11 cellular contexts compared by ENCODE assay signal in genomic region chr9:132744881-132745761, GRCh38.
DNase-seq lines count a peak whose midpoint lies in the region; ATAC-seq and TF ChIP-seq lines count a peak whose summit lies in the region.
"Had no signal": no experiment of that assay in that cellular context is flagged by ENCODE, and none has a peak within 500 bp of the region (broad histone marks: within the 10 kb centered on the region; RNA-seq: fewer than 3 reads in every experiment).

No MANE protein-coding gene starts in this region.

- H3K27ac Mint-ChIP-seq in progenitor cell of endocrine pancreas: no peak overlapping the region
- H3K27ac Mint-ChIP-seq: activated naive CD4-positive, alpha-beta T cell treated with anti-CD3 and anti-CD28 coated beads, Interleukin-2, amount 10 ng/mL, durations not matched to agents 7 days and 5 days had no signal

- H3K4me2 ChIP-seq in SK-N-SH: no peak overlapping the region

- peak; percentile 7 for DNase-seq in SK-N-SH
- peak; percentile 57 for DNase-seq in NCI-H748 treated with DMSO at 0.1 percent for 48 hours (lab: John Stamatoyannopoulos, UW)
- DNase-seq in left cardiac atrium: no peak
- no peak for DNase-seq in progenitor cell of endocrine pancreas (ENCODE audit: low spot score, unreplicated experiment)
- no peak for DNase-seq in GM10248 (ENCODE audit: extremely low spot score)
- no peak for DNase-seq in anterior cingulate cortex (lab: John Stamatoyannopoulos, UW)
- DNase-seq: ACHN; activated naive CD4-positive, alpha-beta T cell treated with anti-CD3 and anti-CD28 coated beads, Interleukin-2, amount 10 ng/mL, durations not matched to agents 7 days and 5 days; stimulated activated CD4-positive, alpha-beta T cell treated with anti-CD3 and anti-CD28 coated beads, Interleukin-1b, Interleukin-23, amount 100 ng/mL, for 48 hours had no signal

- H3K27me3 ChIP-seq in SK-N-SH (ENCODE audit: insufficient read depth): no peaks in the 10 kb centered on the region; the same call in 1 of the 2 replicates

- H3K9me3 Mint-ChIP-seq in progenitor cell of endocrine pancreas (ENCODE audit: low read depth): no peaks in the 10 kb centered on the region
- H3K9me3 Mint-ChIP-seq: activated naive CD4-positive, alpha-beta T cell treated with anti-CD3 and anti-CD28 coated beads, Interleukin-2, amount 10 ng/mL, durations not matched to agents 7 days and 5 days had no signal

- no peaks in the 10 kb centered on the region for H4K20me1 ChIP-seq in SK-N-SH (ENCODE audit: insufficient read depth)

- ATAC-seq in SK-N-SH treated with all-trans-retinoic acid at 6 μM for 48 hours: no peak
- ATAC-seq in left cardiac atrium: peak; percentile 25 to 30
- ATAC-seq in HG02610 (IDR thresholded peaks at IDR 0.05; ENCODE audit: unreplicated experiment): no peak

- H3K4me3 ChIP-seq in SK-N-SH (ENCODE audit: low read depth in 2 of 2, low read length in 1 of 2): no peak overlapping the region

- no peak overlapping the region for H2AFZ ChIP-seq in SK-N-SH (ENCODE audit: low read depth)

- H3K36me3 Mint-ChIP-seq in progenitor cell of endocrine pancreas (ENCODE audit: insufficient read depth): peaks cover 1% of the 10 kb centered on the region
- H3K36me3 Mint-ChIP-seq: activated naive CD4-positive, alpha-beta T cell treated with anti-CD3 and anti-CD28 coated beads, Interleukin-2, amount 10 ng/mL, durations not matched to agents 7 days and 5 days had no signal

- peak overlapping the region; percentile 63 for H3K4me3 Mint-ChIP-seq in progenitor cell of endocrine pancreas (ENCODE audit: low read depth)
- H3K4me3 Mint-ChIP-seq: activated naive CD4-positive, alpha-beta T cell treated with anti-CD3 and anti-CD28 coated beads, Interleukin-2, amount 10 ng/mL, durations not matched to agents 7 days and 5 days had no signal

- TF ChIP-seq EP300 in SK-N-SH (IDR thresholded peaks at IDR 0.05; ENCODE audit: borderline replicate concordance in 1 of 2, low read depth in 1 of 2, low read length in 1 of 2): no peak

- H3K9ac ChIP-seq in SK-N-SH: no peak overlapping the region

- TF ChIP-seq RAD21 in SK-N-SH (IDR thresholded peaks at IDR 0.05; ENCODE audit: low read length): no peak

- H3K4me1 ChIP-seq in SK-N-SH (ENCODE audit: control insufficient read depth in 1 of 2, insufficient read depth in 2 of 2, low read depth in 1 of 2, low read length in 1 of 2): peaks cover 0 to 7% of the 10 kb centered on the region in 2 experiments; a peak in 1 of 4 replicates

- H3K79me2 ChIP-seq in SK-N-SH (ENCODE audit: insufficient read depth): no peaks in the 10 kb centered on the region

- TF ChIP-seq CTCF in SK-N-SH (IDR thresholded peaks at IDR 0.05): no peak
- no peak for TF ChIP-seq CTCF in progenitor cell of endocrine pancreas (IDR thresholded peaks at IDR 0.05; ENCODE audit: unreplicated experiment)
- no peak for TF ChIP-seq CTCF in GM10248 (IDR thresholded peaks at IDR 0.05; ENCODE audit: control extremely low read depth, extremely low read depth, low read depth, missing control alignments)

- POLR2A ChIA-PET in SK-N-SH (lab: Yijun Ruan, JAX): no interaction called here
- POLR2A ChIA-PET in GM10248 (lab: Yijun Ruan, JAX): no interaction called here

- H3K27ac ChIP-seq in SK-N-SH (ENCODE audit: low read depth in 2 of 2, low read length in 1 of 2): no peak overlapping the region

- WGBS in SK-N-SH (ENCODE audit: low lambda C conversion rate): 77% methylated on average over 42 of the region's 43 CpGs

- intact Hi-C loops in left cardiac atrium (cut with DNase I): no loop called here

- H3F3A ChIP-seq in SK-N-SH (replicated peaks; ENCODE audit: insufficient read depth): no peaks in the 10 kb centered on the region

- CTCF ChIA-PET in SK-N-SH (lab: Yijun Ruan, JAX) (no interaction called here), GM10248 (lab: Yijun Ruan, JAX) (no interaction called here)

- peaks cover 61% of the 10 kb centered on the region for H3K27me3 Mint-ChIP-seq in progenitor cell of endocrine pancreas

- H3K36me3 ChIP-seq in SK-N-SH (replicated peaks in 1 of 2; ENCODE audit: control insufficient read depth in 1 of 2, insufficient read depth in 2 of 2, low read length in 1 of 2): no peaks in the 10 kb centered on the region

- H3K9me3 ChIP-seq in SK-N-SH: no peaks in the 10 kb centered on the region

- H3K4me1 Mint-ChIP-seq in progenitor cell of endocrine pancreas (ENCODE audit: low read depth): peaks cover 10% of the 10 kb centered on the region
- H3K4me1 Mint-ChIP-seq: activated naive CD4-positive, alpha-beta T cell treated with anti-CD3 and anti-CD28 coated beads, Interleukin-2, amount 10 ng/mL, durations not matched to agents 7 days and 5 days had no signal

- H3K9me2 ChIP-seq in SK-N-SH: no peaks in the 10 kb centered on the region

TF ChIP-seq in SK-N-SH, 30 proteins besides CTCF, POLR2A, EP300 and RAD21 (continues in another document):
- TF ChIP-seq USF1 (IDR thresholded peaks at IDR 0.05; ENCODE audit: borderline replicate concordance, low read depth) (no peak), USF2 (IDR thresholded peaks at IDR 0.05; ENCODE audit: borderline replicate concordance, low read depth, low read length) (no peak)

TF ChIP-seq in SK-N-SH treated with all-trans-retinoic acid at 6 μM for 48 hours, 23 proteins besides CTCF, POLR2A, EP300 and RAD21:
- TF ChIP-seq ESRRG (CRISPR knock-in tag; IDR thresholded peaks at IDR 0.05) (no peak), ZNF565 (CRISPR knock-in tag; conservative IDR thresholded peaks at IDR 0.05; ENCODE audit: low read depth) (no peak), OSR1 (CRISPR knock-in tag; IDR thresholded peaks at IDR 0.05) (no peak), ZFP3 (CRISPR knock-in tag; IDR thresholded peaks at IDR 0.05) (no peak)

Comparison
In these comparisons a context has a peak if more than half of its experiments do, and no peak if none do; other contexts are left out.
1. DNase-seq: peak in SK-N-SH (single experiment) and NCI-H748 treated with DMSO at 0.1 percent for 48 hours (single experiment); none in left cardiac atrium (single experiment), progenitor cell of endocrine pancreas (single experiment), GM10248 (single experiment) and anterior cingulate cortex (0 of 58).
2. ATAC-seq: peak in left cardiac atrium (2 of 2); none in SK-N-SH treated with all-trans-retinoic acid at 6 μM for 48 hours (single experiment) and HG02610 (single experiment).